In genomic region chr11:67451658-67451976, GRCh38 we compare ENCODE assay signal across 1 cellular context.
TF ChIP-seq lines count a peak whose summit lies in the region.

No MANE protein-coding gene starts in this region.

TF ChIP-seq in HepG2, 621 proteins besides CTCF, POLR2A, EP300 and RAD21:
- no peak for TF ChIP-seq PREB (CRISPR knock-in tag; IDR thresholded peaks at IDR 0.05)
